In genomic region chr7:23530355-23530754, GRCh38 we compare ENCODE assay signal across 1 cellular context.
A peak's percentile ranks its signal among the peaks of the same experiment; 100 is the strongest.
TF ChIP-seq lines count a peak whose summit lies in the region.

No MANE protein-coding gene starts in this region.

TF ChIP-seq in H1, 55 proteins besides CTCF, POLR2A, EP300 and RAD21:
- TF ChIP-seq SIN3A (conservative IDR thresholded peaks at IDR 0.05 in 1 of 2, IDR thresholded peaks at IDR 0.05 in 1 of 2; ENCODE audit: low read depth in 1 of 2, low read length in 2 of 2) (peak in 1 of 2 experiments; percentile 51; a peak in 1 of 4 replicates), POLR2AphosphoS5 (IDR thresholded peaks at IDR 0.05; ENCODE audit: low read depth, low read length) (no peak), MAX (IDR thresholded peaks at IDR 0.05) (peak; percentile 38; the same call in 1 of the 2 replicates)
